8 cellular contexts compared by ENCODE assay signal in the genomic region with DNA sequence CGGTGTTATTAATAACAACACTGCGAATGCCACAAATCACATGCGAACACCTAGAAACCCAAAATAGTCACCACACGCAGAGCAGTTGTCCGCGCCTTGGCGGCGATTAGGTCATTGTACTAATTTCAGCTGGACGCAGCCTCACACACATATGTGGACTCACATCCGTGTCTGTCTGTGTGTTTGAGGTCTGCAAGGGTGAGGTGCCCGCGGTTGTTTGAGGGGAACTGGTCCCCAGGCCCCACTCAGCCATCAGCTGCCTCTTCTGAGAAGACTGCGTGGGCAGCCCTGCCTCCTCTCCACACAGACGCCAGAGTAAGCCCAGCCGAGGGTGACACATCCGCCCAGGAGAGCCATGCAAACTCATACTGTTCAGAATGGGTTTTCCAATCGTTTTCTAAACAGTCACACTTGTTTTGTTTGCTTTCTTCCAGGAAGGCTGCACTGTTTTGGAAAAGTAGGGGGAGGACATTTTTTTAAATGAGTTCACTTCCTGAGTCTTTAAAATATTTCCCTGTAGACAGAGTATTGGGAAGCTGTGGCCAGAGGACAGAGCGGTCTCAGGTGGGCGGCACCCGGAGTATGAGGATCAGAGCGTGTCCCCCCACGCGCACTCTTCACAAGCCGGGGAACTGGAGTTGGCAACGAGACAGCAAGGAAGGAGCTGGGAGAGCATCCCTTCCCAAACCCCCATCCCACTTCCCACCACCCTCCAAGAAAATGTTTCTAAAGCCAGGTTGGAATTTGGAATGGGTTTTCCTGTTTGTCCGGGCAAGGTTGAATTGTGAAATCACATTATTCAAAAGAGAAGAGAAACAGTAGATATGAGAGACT. TPM values are rescaled to one million over a fixed set of nuclear protein-coding genes. Genes with fewer than 3 reads are reported as not detected.
A peak's percentile ranks its signal among the peaks of the same experiment; 100 is the strongest.
DNase-seq lines count a peak whose midpoint lies in the region; ATAC-seq, FAIRE-seq and TF ChIP-seq lines count a peak whose summit lies in the region.

No MANE protein-coding gene starts in this region.

- no peaks in the 10 kb centered on the region for H3K36me3 ChIP-seq in gastroesophageal sphincter
- H3K36me3 ChIP-seq in urinary bladder (ENCODE audit: insufficient read depth): no peaks in the 10 kb centered on the region

- peak; percentile 38 for ATAC-seq in GM18499 (IDR thresholded peaks at IDR 0.05; ENCODE audit: insufficient read depth, unreplicated experiment)
- ATAC-seq in activated T-cell treated with anti-CD3 and anti-CD28 coated beads, Interleukin-2, amount 50 U/mL, for 4 hours: peak; percentile 71 to 75
- peak; percentile 69 for ATAC-seq in gastroesophageal sphincter

- TF ChIP-seq CTCF in HFFc6 (IDR thresholded peaks at IDR 0.05) (no peak), gastroesophageal sphincter (IDR thresholded peaks at IDR 0.05) (no peak)

- H3K27ac ChIP-seq in gastroesophageal sphincter (peak overlapping the region; percentile 78 to 91 (median 85)), urinary bladder (ENCODE audit: low read depth) (peak overlapping the region; percentile 87)

- DNase-seq in HFFc6 (peak; percentile 94), NCI-H2081 treated with DMSO at 0.1 percent for 48 hours (lab: John Stamatoyannopoulos, UW) (peak; percentile 18), posterior vena cava (ENCODE audit: low spot score) (peak; percentile 84), GM19239 (ENCODE audit: insufficient read length, low spot score) (no peak)
- DNase-seq in activated T-cell treated with anti-CD3 and anti-CD28 coated beads, Interleukin-2, amount 50 U/mL, for 4 hours: peak; percentile 62

- TF ChIP-seq EP300 in gastroesophageal sphincter (IDR thresholded peaks at IDR 0.05): no peak

- H3K4me1 ChIP-seq in gastroesophageal sphincter: peaks cover 3 to 69% (median 39%) of the 10 kb centered on the region in 3 donors
- H3K4me1 ChIP-seq in urinary bladder (ENCODE audit: insufficient read depth): no peaks in the 10 kb centered on the region

- H3K4me1 Mint-ChIP-seq in HFFc6 (ENCODE audit: low read depth): peaks cover 33% of the 10 kb centered on the region
- peaks cover 30% of the 10 kb centered on the region for H3K4me1 Mint-ChIP-seq in activated T-cell treated with anti-CD3 and anti-CD28 coated beads, Interleukin-2, amount 50 U/mL, for 4 hours (ENCODE audit: low read depth)

- no peaks in the 10 kb centered on the region for H3K9me3 ChIP-seq in gastroesophageal sphincter

- H3K9me3 Mint-ChIP-seq in HFFc6: no peaks in the 10 kb centered on the region
- H3K9me3 Mint-ChIP-seq in activated T-cell treated with anti-CD3 and anti-CD28 coated beads, Interleukin-2, amount 50 U/mL, for 4 hours: no peaks in the 10 kb centered on the region

- no peaks in the 10 kb centered on the region for H3K36me3 Mint-ChIP-seq in HFFc6 (ENCODE audit: low read depth)
- no peaks in the 10 kb centered on the region for H3K36me3 Mint-ChIP-seq in activated T-cell treated with anti-CD3 and anti-CD28 coated beads, Interleukin-2, amount 50 U/mL, for 4 hours (ENCODE audit: insufficient read depth)

- no peak overlapping the region for H3K4me3 ChIP-seq in gastroesophageal sphincter
- H3K4me3 ChIP-seq in urinary bladder (ENCODE audit: low read depth, low read length): no peak overlapping the region

- no peaks in the 10 kb centered on the region for H3K27me3 ChIP-seq in gastroesophageal sphincter

- no peaks in the 10 kb centered on the region for H3K27me3 Mint-ChIP-seq in HFFc6 (ENCODE audit: insufficient read depth)
- H3K27me3 Mint-ChIP-seq in activated T-cell treated with anti-CD3 and anti-CD28 coated beads, Interleukin-2, amount 50 U/mL, for 4 hours (ENCODE audit: low read depth): no peaks in the 10 kb centered on the region

- intact Hi-C loops in posterior vena cava (cut with DNase I): loop anchor here (5.0 to 10.0 kb wide), 3 partner anchors 83 to 351 kb away; no protein-coding TSS in a partner anchor

- no peak for FAIRE-seq in GM19239 (lab: Jason Lieb, UNC)

- peak in 1 of 2 donors; percentile 10 for TF ChIP-seq POLR2A in gastroesophageal sphincter (IDR thresholded peaks at IDR 0.05)

- peak overlapping the region; percentile 99 for H3K27ac Mint-ChIP-seq in HFFc6

- WGBS in gastroesophageal sphincter (ENCODE audit: low coverage in 1 of 2), 2 donors: 16 to 63% methylated on average over 12 to 18 of the region's 26 CpGs
- WGBS in urinary bladder: 55% methylated on average over 26 of the region's 26 CpGs

- H3K4me3 Mint-ChIP-seq in HFFc6: peak overlapping the region; percentile 88
- H3K4me3 Mint-ChIP-seq in activated T-cell treated with anti-CD3 and anti-CD28 coated beads, Interleukin-2, amount 50 U/mL, for 4 hours: peak overlapping the region; percentile 71

RNA-seq across cellular contexts. Expression of a gene that starts 53.3 kb away (rescaled TPM):
- 100 to 1,000 TPM in 5 of 6 experiments, 10 to 100 TPM in 1; 98.4 to 126 (median 110) TPM for total RNA-seq in HFFc6 (2021; fragmentation: NEBNext Ultra II Directional; extraction: Animal tissue kit (Norgen Biotek cat#: 25700))
- 100 to 1,000 TPM; 154 to 173 (median 172) TPM for total RNA-seq in activated T-cell treated with anti-CD3 and anti-CD28 coated beads, Interleukin-2, amount 50 U/mL, for 4 hours
- total RNA-seq in gastroesophageal sphincter (100 to 1,000 TPM in 2 of 4 donors, 10 to 100 TPM in 2; 57.8 to 111 (median 99.1) TPM), posterior vena cava (10 to 100 TPM; 75.4 to 86.2 TPM), urinary bladder (78.2 TPM)
- polyA plus RNA-seq in urinary bladder: 93.8 TPM
